ENCODE assay signal across 8 cellular contexts in genomic region chr15:29103825-29104565, GRCh38.
DNase-seq lines count a peak whose midpoint lies in the region; ATAC-seq, FAIRE-seq and TF ChIP-seq lines count a peak whose summit lies in the region.

No MANE protein-coding gene starts in this region.

- H3K36me3 ChIP-seq in parathyroid adenoma (ENCODE audit: control insufficient read depth, insufficient read depth, low read length): no peaks in the 10 kb centered on the region

- peak; percentile 85 to 95 for ATAC-seq in A549
- ATAC-seq in GM19351 (IDR thresholded peaks at IDR 0.05; ENCODE audit: unreplicated experiment): peak; percentile 54

- no peak for TF ChIP-seq POLR2A in A549 (IDR thresholded peaks at IDR 0.05; ENCODE audit: low read length)

- H3K9me3 ChIP-seq in A549: no peaks in the 10 kb centered on the region
- no peaks in the 10 kb centered on the region for H3K9me3 ChIP-seq in parathyroid adenoma (ENCODE audit: control insufficient read depth, low read length)

- H3K9ac ChIP-seq in parathyroid adenoma: no peak overlapping the region

- no peak for FAIRE-seq in A549 (lab: Jason Lieb, UNC)

- 31% methylated on average over 22 of the region's 47 CpGs for WGBS in A549 (ENCODE audit: missing lambda C conversion rate)

- H3K4me1 ChIP-seq in A549 (no peaks in the 10 kb centered on the region), parathyroid adenoma (no peaks in the 10 kb centered on the region)

- H2AFZ ChIP-seq in parathyroid adenoma: no peak overlapping the region

- TF ChIP-seq RAD21 in A549 (conservative IDR thresholded peaks at IDR 0.05 in 1 of 2, IDR thresholded peaks at IDR 0.05 in 1 of 2): peak; percentile 73 to 85

- peak; percentile 70 for DNase-seq in A549 (ENCODE audit: low read depth in 1 of 2, low spot score in 1 of 2)
- peak; percentile 19 for DNase-seq in NCI-H748 treated with DMSO at 0.1 percent for 48 hours (lab: John Stamatoyannopoulos, UW)
- DNase-seq in activated gamma-delta T cell treated with Interleukin-2 at 50 U/mL for 16 hours: peak; percentile 51
- DNase-seq in globus pallidus (ENCODE audit: low spot score): peak; percentile 77
- DNase-seq in ureter (ENCODE audit: low spot score): peak; percentile 74
- DNase-seq in NOMO-1 treated with dmso at 0.1 percent for 144 hours (lab: John Stamatoyannopoulos, UW; ENCODE audit: unreplicated experiment): no peak

- no peaks in the 10 kb centered on the region for H3K27me3 ChIP-seq in parathyroid adenoma (ENCODE audit: control insufficient read depth, insufficient read depth, low read length)

- H3K4me2 ChIP-seq in A549 (peak overlapping the region; percentile 76), parathyroid adenoma (ENCODE audit: low read length) (no peak overlapping the region)

- TF ChIP-seq CTCF in A549 (IDR thresholded peaks at IDR 0.05) (peak; percentile 88), parathyroid adenoma (IDR thresholded peaks at IDR 0.05) (peak; percentile 43)

- no peak for TF ChIP-seq EP300 in A549 (IDR thresholded peaks at IDR 0.05)

- CTCF ChIA-PET in A549 (lab: Yijun Ruan, JAX): interaction anchor here (0.6 to 9.8 kb wide), 32 partner anchors 9 to 1590 kb away, joined by 3 to 228 read pairs (median 4); no protein-coding TSS in a partner anchor

- POLR2A ChIA-PET in A549 (lab: Yijun Ruan, JAX): no interaction called here

- H3K27ac ChIP-seq in A549 (0 out of 6 replicates have a peak overlapping the region, but pooled peaks of 1 of the 2 experiments have one; percentile 20), parathyroid adenoma (no peak overlapping the region)

- H3K4me3 ChIP-seq in A549 (no peak overlapping the region), parathyroid adenoma (ENCODE audit: low read depth, low read length) (no peak overlapping the region)

- no peaks in the 10 kb centered on the region for H3K79me2 ChIP-seq in parathyroid adenoma

TF ChIP-seq in A549, 52 proteins besides CTCF, POLR2A, EP300 and RAD21:
- TF ChIP-seq NFE2L2 (conservative IDR thresholded peaks at IDR 0.05; ENCODE audit: low read length): no peak
- TF ChIP-seq ZSCAN20 (CRISPR knock-in tag; IDR thresholded peaks at IDR 0.05): no peak
- TF ChIP-seq, protein P1, sequence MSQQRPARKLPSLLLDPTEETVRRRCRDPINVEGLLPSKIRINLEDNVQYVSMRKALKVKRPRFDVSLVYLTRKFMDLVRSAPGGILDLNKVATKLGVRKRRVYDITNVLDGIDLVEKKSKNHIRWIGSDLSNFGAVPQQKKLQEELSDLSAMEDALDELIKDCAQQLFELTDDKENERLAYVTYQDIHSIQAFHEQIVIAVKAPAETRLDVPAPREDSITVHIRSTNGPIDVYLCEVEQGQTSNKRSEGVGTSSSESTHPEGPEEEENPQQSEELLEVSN (IDR thresholded peaks at IDR 0.05; ENCODE audit: borderline replicate concordance, low read depth): peak; percentile 58
- no peak for TF ChIP-seq MYC (IDR thresholded peaks at IDR 0.05; ENCODE audit: borderline replicate concordance, low read length)
- peak; percentile 76 for TF ChIP-seq SMC3 (IDR thresholded peaks at IDR 0.05)
- no peak for TF ChIP-seq BHLHE40 (IDR thresholded peaks at IDR 0.05; ENCODE audit: low read depth, low read length)
- no peak for TF ChIP-seq FOXS1 (CRISPR knock-in tag; IDR thresholded peaks at IDR 0.05)
- TF ChIP-seq MAX (IDR thresholded peaks at IDR 0.05): 0 out of 2 replicates have a peak, but pooled peaks have one; percentile 51
